Comparison of ENCODE assay signal across 1 cellular context in the genomic region with DNA sequence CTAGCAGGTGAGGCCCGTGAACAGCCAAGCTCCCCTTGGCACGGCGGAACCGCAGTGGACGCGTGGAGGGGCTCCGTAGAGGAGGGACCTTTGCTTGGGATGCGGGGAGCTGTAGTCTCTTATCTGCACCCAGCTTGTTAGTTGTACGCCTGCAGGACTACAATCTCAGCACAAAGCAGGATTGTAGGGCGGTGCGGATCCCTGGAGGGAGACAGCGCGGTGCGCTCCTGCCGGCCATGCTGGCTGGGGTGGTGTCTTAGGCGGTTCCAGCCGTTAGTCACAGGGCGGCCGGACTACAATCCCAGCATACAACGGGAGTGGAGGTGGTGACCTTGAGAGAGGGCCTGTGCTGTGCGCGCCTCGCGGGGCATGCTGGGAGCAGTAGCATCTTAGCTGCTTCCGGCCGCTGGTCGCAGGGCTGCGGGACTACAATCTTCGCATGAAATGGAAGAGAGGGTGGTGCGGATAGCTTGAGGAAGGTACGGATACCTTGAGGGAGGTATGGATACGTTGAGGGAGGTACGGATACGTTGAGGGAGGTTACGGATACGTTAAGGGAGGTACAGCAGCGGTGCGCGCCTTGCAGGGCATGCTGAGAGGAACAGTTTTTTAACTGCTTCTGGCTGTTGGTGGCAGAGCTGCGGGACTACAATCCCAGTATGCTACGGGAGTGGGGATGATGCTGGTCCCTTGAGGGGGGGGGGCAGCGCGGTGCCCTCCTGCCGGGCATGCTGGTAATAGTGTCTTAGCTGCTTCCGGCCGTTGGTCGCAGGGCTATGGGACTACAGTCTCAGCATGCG.
TF ChIP-seq lines count a peak whose summit lies in the region.

No MANE protein-coding gene starts in this region.

TF ChIP-seq in GM23338, 12 proteins besides CTCF, POLR2A, EP300 and RAD21 (continued from another document):
- TF ChIP-seq, protein P1, sequence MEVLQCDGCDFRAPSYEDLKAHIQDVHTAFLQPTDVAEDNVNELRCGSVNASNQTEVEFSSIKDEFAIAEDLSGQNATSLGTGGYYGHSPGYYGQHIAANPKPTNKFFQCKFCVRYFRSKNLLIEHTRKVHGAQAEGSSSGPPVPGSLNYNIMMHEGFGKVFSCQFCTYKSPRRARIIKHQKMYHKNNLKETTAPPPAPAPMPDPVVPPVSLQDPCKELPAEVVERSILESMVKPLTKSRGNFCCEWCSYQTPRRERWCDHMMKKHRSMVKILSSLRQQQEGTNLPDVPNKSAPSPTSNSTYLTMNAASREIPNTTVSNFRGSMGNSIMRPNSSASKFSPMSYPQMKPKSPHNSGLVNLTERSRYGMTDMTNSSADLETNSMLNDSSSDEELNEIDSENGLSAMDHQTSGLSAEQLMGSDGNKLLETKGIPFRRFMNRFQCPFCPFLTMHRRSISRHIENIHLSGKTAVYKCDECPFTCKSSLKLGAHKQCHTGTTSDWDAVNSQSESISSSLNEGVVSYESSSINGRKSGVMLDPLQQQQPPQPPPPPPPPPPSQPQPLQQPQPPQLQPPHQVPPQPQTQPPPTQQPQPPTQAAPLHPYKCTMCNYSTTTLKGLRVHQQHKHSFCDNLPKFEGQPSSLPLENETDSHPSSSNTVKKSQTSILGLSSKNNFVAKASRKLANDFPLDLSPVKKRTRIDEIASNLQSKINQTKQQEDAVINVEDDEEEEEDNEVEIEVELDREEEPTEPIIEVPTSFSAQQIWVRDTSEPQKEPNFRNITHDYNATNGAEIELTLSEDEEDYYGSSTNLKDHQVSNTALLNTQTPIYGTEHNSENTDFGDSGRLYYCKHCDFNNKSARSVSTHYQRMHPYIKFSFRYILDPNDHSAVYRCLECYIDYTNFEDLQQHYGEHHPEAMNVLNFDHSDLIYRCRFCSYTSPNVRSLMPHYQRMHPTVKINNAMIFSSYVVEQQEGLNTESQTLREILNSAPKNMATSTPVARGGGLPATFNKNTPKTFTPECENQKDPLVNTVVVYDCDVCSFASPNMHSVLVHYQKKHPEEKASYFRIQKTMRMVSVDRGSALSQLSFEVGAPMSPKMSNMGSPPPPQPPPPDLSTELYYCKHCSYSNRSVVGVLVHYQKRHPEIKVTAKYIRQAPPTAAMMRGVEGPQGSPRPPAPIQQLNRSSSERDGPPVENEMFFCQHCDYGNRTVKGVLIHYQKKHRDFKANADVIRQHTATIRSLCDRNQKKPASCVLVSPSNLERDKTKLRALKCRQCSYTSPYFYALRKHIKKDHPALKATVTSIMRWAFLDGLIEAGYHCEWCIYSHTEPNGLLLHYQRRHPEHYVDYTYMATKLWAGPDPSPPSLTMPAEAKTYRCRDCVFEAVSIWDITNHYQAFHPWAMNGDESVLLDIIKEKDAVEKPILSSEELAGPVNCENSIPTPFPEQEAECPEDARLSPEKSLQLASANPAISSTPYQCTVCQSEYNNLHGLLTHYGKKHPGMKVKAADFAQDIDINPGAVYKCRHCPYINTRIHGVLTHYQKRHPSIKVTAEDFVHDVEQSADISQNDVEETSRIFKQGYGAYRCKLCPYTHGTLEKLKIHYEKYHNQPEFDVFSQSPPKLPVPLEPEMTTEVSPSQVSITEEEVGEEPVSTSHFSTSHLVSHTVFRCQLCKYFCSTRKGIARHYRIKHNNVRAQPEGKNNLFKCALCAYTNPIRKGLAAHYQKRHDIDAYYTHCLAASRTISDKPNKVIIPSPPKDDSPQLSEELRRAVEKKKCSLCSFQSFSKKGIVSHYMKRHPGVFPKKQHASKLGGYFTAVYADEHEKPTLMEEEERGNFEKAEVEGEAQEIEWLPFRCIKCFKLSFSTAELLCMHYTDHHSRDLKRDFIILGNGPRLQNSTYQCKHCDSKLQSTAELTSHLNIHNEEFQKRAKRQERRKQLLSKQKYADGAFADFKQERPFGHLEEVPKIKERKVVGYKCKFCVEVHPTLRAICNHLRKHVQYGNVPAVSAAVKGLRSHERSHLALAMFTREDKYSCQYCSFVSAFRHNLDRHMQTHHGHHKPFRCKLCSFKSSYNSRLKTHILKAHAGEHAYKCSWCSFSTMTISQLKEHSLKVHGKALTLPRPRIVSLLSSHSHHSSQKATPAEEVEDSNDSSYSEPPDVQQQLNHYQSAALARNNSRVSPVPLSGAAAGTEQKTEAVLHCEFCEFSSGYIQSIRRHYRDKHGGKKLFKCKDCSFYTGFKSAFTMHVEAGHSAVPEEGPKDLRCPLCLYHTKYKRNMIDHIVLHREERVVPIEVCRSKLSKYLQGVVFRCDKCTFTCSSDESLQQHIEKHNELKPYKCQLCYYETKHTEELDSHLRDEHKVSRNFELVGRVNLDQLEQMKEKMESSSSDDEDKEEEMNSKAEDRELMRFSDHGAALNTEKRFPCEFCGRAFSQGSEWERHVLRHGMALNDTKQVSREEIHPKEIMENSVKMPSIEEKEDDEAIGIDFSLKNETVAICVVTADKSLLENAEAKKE (CRISPR knock-in tag; IDR thresholded peaks at IDR 0.05): no peak
- no peak for TF ChIP-seq ZNF114 (CRISPR knock-in tag; IDR thresholded peaks at IDR 0.05)
- TF ChIP-seq, protein P2, sequence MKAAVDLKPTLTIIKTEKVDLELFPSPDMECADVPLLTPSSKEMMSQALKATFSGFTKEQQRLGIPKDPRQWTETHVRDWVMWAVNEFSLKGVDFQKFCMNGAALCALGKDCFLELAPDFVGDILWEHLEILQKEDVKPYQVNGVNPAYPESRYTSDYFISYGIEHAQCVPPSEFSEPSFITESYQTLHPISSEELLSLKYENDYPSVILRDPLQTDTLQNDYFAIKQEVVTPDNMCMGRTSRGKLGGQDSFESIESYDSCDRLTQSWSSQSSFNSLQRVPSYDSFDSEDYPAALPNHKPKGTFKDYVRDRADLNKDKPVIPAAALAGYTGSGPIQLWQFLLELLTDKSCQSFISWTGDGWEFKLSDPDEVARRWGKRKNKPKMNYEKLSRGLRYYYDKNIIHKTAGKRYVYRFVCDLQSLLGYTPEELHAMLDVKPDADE (IDR thresholded peaks at IDR 0.05): peak; percentile 83
- TF ChIP-seq EZH2 (IDR thresholded peaks at IDR 0.05; ENCODE audit: low read depth, unreplicated experiment): no peak
- TF ChIP-seq ZNF331 (CRISPR knock-in tag; IDR thresholded peaks at IDR 0.05; ENCODE audit: low read depth): no peak
- no peak for TF ChIP-seq JUNB (IDR thresholded peaks at IDR 0.05; ENCODE audit: unreplicated experiment)
- no peak for TF ChIP-seq STAT1 (IDR thresholded peaks at IDR 0.05; ENCODE audit: unreplicated experiment)
